1 cellular context compared by ENCODE assay signal in genomic region chr6:29941476-29941875, GRCh38.
TF ChIP-seq lines count a peak whose summit lies in the region.

No MANE protein-coding gene starts in this region.

TF ChIP-seq in WTC11, 78 proteins besides CTCF, POLR2A, EP300 and RAD21 (continued from another document):
- TF ChIP-seq, protein P1, sequence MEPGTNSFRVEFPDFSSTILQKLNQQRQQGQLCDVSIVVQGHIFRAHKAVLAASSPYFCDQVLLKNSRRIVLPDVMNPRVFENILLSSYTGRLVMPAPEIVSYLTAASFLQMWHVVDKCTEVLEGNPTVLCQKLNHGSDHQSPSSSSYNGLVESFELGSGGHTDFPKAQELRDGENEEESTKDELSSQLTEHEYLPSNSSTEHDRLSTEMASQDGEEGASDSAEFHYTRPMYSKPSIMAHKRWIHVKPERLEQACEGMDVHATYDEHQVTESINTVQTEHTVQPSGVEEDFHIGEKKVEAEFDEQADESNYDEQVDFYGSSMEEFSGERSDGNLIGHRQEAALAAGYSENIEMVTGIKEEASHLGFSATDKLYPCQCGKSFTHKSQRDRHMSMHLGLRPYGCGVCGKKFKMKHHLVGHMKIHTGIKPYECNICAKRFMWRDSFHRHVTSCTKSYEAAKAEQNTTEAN (CRISPR knock-in tag; IDR thresholded peaks at IDR 0.05): no peak
- TF ChIP-seq, protein P2, sequence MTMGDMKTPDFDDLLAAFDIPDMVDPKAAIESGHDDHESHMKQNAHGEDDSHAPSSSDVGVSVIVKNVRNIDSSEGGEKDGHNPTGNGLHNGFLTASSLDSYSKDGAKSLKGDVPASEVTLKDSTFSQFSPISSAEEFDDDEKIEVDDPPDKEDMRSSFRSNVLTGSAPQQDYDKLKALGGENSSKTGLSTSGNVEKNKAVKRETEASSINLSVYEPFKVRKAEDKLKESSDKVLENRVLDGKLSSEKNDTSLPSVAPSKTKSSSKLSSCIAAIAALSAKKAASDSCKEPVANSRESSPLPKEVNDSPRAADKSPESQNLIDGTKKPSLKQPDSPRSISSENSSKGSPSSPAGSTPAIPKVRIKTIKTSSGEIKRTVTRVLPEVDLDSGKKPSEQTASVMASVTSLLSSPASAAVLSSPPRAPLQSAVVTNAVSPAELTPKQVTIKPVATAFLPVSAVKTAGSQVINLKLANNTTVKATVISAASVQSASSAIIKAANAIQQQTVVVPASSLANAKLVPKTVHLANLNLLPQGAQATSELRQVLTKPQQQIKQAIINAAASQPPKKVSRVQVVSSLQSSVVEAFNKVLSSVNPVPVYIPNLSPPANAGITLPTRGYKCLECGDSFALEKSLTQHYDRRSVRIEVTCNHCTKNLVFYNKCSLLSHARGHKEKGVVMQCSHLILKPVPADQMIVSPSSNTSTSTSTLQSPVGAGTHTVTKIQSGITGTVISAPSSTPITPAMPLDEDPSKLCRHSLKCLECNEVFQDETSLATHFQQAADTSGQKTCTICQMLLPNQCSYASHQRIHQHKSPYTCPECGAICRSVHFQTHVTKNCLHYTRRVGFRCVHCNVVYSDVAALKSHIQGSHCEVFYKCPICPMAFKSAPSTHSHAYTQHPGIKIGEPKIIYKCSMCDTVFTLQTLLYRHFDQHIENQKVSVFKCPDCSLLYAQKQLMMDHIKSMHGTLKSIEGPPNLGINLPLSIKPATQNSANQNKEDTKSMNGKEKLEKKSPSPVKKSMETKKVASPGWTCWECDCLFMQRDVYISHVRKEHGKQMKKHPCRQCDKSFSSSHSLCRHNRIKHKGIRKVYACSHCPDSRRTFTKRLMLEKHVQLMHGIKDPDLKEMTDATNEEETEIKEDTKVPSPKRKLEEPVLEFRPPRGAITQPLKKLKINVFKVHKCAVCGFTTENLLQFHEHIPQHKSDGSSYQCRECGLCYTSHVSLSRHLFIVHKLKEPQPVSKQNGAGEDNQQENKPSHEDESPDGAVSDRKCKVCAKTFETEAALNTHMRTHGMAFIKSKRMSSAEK (CRISPR knock-in tag; IDR thresholded peaks at IDR 0.05; ENCODE audit: borderline replicate concordance): no peak
- TF ChIP-seq ESRRA (CRISPR knock-in tag; IDR thresholded peaks at IDR 0.05; ENCODE audit: borderline replicate concordance): no peak
